Comparison of ENCODE assay signal across 1 cellular context in the genomic region with DNA sequence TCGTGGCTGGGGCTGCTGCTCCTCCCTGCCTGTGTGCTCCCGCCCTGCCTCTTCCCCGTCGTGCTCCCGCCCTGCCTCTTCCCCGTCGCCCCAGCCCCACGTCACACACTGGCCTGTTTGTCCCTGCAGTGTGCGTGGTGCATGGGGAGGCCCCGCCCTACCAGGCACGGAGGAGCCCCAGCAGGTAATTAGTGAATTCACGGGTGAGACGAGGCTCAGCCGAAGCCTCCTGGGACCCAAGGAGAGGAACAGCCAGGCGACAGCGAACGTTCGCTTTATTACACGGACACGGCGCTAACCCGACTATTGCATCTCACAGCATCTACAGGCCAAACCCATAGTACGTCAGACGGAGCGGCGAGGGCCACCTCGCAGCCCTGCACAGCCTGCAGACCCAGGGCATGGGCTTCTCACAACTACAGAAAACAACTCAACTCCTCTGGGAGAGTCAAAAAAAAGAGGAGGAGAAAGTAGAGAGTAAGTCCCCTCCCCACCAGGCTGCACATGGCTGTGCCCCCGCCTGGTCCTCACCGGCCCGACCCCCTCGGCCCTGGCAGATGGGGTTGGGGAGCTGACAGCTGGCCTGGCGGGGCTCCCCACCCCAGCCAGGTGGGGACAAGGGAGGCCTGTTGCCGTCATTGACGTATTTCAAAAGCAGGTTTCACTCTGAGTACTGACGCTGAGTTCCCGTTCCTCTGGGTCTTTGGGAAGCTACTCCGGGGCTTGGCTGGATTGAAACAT.
TF ChIP-seq lines count a peak whose summit lies in the region.

No MANE protein-coding gene starts in this region.

TF ChIP-seq in IMR-90, 13 proteins besides CTCF, POLR2A, EP300 and RAD21:
- TF ChIP-seq MAZ (IDR thresholded peaks at IDR 0.05; ENCODE audit: borderline replicate concordance, low read depth, low read length) (no peak), CHD1 (IDR thresholded peaks at IDR 0.05; ENCODE audit: low read depth, low read length) (no peak)
